In the genomic region with DNA sequence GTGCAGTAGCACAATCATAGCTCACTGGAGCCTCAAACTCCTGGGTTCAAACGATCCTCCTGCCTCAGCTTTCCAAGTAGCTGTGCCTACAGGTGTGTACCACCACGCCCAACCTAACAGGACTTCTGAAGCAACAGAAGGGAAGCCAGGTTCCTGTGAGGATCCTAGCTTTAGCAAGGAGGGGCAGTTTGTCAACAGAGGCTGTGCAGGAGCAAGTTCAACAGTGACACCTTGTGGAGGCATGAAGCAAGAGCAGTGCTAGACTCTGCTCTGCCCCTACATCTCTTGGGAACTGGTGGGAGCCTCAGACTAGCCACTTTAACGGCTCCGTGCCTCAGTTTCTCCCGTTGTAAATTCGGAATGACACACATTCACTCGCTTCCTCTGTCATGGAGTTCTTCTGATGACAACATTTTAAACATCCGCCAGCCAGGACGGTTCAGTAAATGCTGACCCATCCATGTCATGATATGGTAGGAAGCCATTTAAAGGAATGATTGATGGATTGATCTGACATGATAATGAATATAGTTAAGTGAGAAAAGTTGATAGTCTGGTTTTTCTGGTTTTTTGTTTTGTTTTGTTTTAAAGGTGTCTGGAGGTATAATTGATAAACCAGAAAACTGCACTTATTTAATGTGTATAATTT, we compare ENCODE assay signal across 1 cellular context.
TF ChIP-seq lines count a peak whose summit lies in the region.

No MANE protein-coding gene starts in this region.

TF ChIP-seq in HepG2, 621 proteins besides CTCF, POLR2A, EP300 and RAD21 (continued from another document and continues in another):
- TF ChIP-seq GATA4 (IDR thresholded peaks at IDR 0.05; ENCODE audit: borderline replicate concordance, low read depth) = no peak
- no peak for TF ChIP-seq YY1 (IDR thresholded peaks at IDR 0.05; ENCODE audit: insufficient read depth, insufficient replicate concordance, low read depth, low read length)
- TF ChIP-seq NR2F2 (IDR thresholded peaks at IDR 0.05; ENCODE audit: borderline replicate concordance, low read depth) = no peak
- no peak for TF ChIP-seq GATAD2A (CRISPR knock-in tag; IDR thresholded peaks at IDR 0.05)
- no peak for TF ChIP-seq SUZ12 (IDR thresholded peaks at IDR 0.05; ENCODE audit: low read depth, low read length)
- TF ChIP-seq, protein P1, sequence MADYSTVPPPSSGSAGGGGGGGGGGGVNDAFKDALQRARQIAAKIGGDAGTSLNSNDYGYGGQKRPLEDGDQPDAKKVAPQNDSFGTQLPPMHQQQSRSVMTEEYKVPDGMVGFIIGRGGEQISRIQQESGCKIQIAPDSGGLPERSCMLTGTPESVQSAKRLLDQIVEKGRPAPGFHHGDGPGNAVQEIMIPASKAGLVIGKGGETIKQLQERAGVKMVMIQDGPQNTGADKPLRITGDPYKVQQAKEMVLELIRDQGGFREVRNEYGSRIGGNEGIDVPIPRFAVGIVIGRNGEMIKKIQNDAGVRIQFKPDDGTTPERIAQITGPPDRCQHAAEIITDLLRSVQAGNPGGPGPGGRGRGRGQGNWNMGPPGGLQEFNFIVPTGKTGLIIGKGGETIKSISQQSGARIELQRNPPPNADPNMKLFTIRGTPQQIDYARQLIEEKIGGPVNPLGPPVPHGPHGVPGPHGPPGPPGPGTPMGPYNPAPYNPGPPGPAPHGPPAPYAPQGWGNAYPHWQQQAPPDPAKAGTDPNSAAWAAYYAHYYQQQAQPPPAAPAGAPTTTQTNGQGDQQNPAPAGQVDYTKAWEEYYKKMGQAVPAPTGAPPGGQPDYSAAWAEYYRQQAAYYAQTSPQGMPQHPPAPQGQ (CRISPR knock-in tag; IDR thresholded peaks at IDR 0.05; ENCODE audit: borderline replicate concordance) = no peak
- TF ChIP-seq MTF2 (CRISPR knock-in tag; IDR thresholded peaks at IDR 0.05; ENCODE audit: borderline replicate concordance) = no peak
- TF ChIP-seq, protein P2, sequence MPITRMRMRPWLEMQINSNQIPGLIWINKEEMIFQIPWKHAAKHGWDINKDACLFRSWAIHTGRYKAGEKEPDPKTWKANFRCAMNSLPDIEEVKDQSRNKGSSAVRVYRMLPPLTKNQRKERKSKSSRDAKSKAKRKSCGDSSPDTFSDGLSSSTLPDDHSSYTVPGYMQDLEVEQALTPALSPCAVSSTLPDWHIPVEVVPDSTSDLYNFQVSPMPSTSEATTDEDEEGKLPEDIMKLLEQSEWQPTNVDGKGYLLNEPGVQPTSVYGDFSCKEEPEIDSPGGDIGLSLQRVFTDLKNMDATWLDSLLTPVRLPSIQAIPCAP (CRISPR knock-in tag; IDR thresholded peaks at IDR 0.05; ENCODE audit: low read depth) = 0 out of 2 replicates have a peak, but pooled peaks have one; percentile 40
- TF ChIP-seq TSC22D2 (CRISPR knock-in tag; IDR thresholded peaks at IDR 0.05; ENCODE audit: borderline replicate concordance) = no peak
- TF ChIP-seq ZNF274 (CRISPR knock-in tag; IDR thresholded peaks at IDR 0.05) = no peak
- TF ChIP-seq SRSF1 (optimal IDR thresholded peaks at IDR 0.05; ENCODE audit: low read depth, low read length) = no peak
- TF ChIP-seq, protein P3, sequence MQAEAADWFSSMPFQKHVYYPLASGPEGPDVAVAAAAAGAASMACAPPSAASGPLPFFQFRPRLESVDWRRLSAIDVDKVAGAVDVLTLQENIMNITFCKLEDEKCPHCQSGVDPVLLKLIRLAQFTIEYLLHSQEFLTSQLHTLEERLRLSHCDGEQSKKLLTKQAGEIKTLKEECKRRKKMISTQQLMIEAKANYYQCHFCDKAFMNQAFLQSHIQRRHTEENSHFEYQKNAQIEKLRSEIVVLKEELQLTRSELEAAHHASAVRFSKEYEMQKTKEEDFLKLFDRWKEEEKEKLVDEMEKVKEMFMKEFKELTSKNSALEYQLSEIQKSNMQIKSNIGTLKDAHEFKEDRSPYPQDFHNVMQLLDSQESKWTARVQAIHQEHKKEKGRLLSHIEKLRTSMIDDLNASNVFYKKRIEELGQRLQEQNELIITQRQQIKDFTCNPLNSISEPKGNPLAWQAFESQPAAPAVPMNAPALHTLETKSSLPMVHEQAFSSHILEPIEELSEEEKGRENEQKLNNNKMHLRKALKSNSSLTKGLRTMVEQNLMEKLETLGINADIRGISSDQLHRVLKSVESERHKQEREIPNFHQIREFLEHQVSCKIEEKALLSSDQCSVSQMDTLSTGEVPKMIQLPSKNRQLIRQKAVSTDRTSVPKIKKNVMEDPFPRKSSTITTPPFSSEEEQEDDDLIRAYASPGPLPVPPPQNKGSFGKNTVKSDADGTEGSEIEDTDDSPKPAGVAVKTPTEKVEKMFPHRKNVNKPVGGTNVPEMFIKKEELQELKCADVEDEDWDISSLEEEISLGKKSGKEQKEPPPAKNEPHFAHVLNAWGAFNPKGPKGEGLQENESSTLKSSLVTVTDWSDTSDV (CRISPR knock-in tag; IDR thresholded peaks at IDR 0.05) = no peak
- TF ChIP-seq NR1H2 (CRISPR knock-in tag; IDR thresholded peaks at IDR 0.05; ENCODE audit: borderline replicate concordance, low read depth) = no peak
- TF ChIP-seq YEATS4 (CRISPR knock-in tag; IDR thresholded peaks at IDR 0.05; ENCODE audit: borderline replicate concordance) = no peak
- no peak for TF ChIP-seq BHLHE40 (IDR thresholded peaks at IDR 0.05; ENCODE audit: low read length)
- TF ChIP-seq ZFP37 (CRISPR knock-in tag; IDR thresholded peaks at IDR 0.05; ENCODE audit: borderline replicate concordance) = no peak
- no peak for TF ChIP-seq ONECUT2 (CRISPR knock-in tag; IDR thresholded peaks at IDR 0.05)
- TF ChIP-seq FOXP1 (IDR thresholded peaks at IDR 0.05) = no peak
- TF ChIP-seq FOXP1 (CRISPR knock-in tag; IDR thresholded peaks at IDR 0.05) = no peak
- TF ChIP-seq, protein P4, sequence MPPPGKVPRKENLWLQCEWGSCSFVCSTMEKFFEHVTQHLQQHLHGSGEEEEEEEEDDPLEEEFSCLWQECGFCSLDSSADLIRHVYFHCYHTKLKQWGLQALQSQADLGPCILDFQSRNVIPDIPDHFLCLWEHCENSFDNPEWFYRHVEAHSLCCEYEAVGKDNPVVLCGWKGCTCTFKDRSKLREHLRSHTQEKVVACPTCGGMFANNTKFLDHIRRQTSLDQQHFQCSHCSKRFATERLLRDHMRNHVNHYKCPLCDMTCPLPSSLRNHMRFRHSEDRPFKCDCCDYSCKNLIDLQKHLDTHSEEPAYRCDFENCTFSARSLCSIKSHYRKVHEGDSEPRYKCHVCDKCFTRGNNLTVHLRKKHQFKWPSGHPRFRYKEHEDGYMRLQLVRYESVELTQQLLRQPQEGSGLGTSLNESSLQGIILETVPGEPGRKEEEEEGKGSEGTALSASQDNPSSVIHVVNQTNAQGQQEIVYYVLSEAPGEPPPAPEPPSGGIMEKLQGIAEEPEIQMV (CRISPR knock-in tag; IDR thresholded peaks at IDR 0.05; ENCODE audit: low read depth) = no peak
- TF ChIP-seq, protein P5, sequence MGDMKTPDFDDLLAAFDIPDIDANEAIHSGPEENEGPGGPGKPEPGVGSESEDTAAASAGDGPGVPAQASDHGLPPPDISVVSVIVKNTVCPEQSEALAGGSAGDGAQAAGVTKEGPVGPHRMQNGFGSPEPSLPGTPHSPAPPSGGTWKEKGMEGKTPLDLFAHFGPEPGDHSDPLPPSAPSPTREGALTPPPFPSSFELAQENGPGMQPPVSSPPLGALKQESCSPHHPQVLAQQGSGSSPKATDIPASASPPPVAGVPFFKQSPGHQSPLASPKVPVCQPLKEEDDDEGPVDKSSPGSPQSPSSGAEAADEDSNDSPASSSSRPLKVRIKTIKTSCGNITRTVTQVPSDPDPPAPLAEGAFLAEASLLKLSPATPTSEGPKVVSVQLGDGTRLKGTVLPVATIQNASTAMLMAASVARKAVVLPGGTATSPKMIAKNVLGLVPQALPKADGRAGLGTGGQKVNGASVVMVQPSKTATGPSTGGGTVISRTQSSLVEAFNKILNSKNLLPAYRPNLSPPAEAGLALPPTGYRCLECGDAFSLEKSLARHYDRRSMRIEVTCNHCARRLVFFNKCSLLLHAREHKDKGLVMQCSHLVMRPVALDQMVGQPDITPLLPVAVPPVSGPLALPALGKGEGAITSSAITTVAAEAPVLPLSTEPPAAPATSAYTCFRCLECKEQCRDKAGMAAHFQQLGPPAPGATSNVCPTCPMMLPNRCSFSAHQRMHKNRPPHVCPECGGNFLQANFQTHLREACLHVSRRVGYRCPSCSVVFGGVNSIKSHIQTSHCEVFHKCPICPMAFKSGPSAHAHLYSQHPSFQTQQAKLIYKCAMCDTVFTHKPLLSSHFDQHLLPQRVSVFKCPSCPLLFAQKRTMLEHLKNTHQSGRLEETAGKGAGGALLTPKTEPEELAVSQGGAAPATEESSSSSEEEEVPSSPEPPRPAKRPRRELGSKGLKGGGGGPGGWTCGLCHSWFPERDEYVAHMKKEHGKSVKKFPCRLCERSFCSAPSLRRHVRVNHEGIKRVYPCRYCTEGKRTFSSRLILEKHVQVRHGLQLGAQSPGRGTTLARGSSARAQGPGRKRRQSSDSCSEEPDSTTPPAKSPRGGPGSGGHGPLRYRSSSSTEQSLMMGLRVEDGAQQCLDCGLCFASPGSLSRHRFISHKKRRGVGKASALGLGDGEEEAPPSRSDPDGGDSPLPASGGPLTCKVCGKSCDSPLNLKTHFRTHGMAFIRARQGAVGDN (CRISPR knock-in tag; IDR thresholded peaks at IDR 0.05) = no peak
- no peak for TF ChIP-seq ISX (CRISPR knock-in tag; conservative IDR thresholded peaks at IDR 0.05)
- no peak for TF ChIP-seq WIZ (CRISPR knock-in tag; IDR thresholded peaks at IDR 0.05)
- no peak for TF ChIP-seq ZNF17 (CRISPR knock-in tag; IDR thresholded peaks at IDR 0.05)
- TF ChIP-seq HMG20B (CRISPR knock-in tag; conservative IDR thresholded peaks at IDR 0.05) = no peak
- TF ChIP-seq, protein P6, sequence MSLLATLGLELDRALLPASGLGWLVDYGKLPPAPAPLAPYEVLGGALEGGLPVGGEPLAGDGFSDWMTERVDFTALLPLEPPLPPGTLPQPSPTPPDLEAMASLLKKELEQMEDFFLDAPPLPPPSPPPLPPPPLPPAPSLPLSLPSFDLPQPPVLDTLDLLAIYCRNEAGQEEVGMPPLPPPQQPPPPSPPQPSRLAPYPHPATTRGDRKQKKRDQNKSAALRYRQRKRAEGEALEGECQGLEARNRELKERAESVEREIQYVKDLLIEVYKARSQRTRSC (CRISPR knock-in tag; IDR thresholded peaks at IDR 0.05; ENCODE audit: low read depth) = no peak
- no peak for TF ChIP-seq ZNF766 (CRISPR knock-in tag; IDR thresholded peaks at IDR 0.05; ENCODE audit: borderline replicate concordance)
- no peak for TF ChIP-seq ASH2L (IDR thresholded peaks at IDR 0.05; ENCODE audit: insufficient read length, low read depth, low read length)
- TF ChIP-seq ZNF382 (CRISPR knock-in tag; IDR thresholded peaks at IDR 0.05; ENCODE audit: borderline replicate concordance) = no peak
- no peak for TF ChIP-seq CEBPB (IDR thresholded peaks at IDR 0.05; ENCODE audit: borderline replicate concordance, low read depth, low read length)
- TF ChIP-seq, protein P7, sequence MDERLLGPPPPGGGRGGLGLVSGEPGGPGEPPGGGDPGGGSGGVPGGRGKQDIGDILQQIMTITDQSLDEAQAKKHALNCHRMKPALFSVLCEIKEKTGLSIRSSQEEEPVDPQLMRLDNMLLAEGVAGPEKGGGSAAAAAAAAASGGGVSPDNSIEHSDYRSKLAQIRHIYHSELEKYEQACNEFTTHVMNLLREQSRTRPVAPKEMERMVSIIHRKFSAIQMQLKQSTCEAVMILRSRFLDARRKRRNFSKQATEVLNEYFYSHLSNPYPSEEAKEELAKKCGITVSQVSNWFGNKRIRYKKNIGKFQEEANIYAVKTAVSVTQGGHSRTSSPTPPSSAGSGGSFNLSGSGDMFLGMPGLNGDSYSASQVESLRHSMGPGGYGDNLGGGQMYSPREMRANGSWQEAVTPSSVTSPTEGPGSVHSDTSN (CRISPR knock-in tag; IDR thresholded peaks at IDR 0.05) = no peak
- TF ChIP-seq CC2D1A (CRISPR knock-in tag; IDR thresholded peaks at IDR 0.05) = no peak
- TF ChIP-seq, protein P8, sequence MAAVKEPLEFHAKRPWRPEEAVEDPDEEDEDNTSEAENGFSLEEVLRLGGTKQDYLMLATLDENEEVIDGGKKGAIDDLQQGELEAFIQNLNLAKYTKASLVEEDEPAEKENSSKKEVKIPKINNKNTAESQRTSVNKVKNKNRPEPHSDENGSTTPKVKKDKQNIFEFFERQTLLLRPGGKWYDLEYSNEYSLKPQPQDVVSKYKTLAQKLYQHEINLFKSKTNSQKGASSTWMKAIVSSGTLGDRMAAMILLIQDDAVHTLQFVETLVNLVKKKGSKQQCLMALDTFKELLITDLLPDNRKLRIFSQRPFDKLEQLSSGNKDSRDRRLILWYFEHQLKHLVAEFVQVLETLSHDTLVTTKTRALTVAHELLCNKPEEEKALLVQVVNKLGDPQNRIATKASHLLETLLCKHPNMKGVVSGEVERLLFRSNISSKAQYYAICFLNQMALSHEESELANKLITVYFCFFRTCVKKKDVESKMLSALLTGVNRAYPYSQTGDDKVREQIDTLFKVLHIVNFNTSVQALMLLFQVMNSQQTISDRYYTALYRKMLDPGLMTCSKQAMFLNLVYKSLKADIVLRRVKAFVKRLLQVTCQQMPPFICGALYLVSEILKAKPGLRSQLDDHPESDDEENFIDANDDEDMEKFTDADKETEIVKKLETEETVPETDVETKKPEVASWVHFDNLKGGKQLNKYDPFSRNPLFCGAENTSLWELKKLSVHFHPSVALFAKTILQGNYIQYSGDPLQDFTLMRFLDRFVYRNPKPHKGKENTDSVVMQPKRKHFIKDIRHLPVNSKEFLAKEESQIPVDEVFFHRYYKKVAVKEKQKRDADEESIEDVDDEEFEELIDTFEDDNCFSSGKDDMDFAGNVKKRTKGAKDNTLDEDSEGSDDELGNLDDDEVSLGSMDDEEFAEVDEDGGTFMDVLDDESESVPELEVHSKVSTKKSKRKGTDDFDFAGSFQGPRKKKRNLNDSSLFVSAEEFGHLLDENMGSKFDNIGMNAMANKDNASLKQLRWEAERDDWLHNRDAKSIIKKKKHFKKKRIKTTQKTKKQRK (IDR thresholded peaks at IDR 0.05; ENCODE audit: low read length) = no peak
- 0 out of 2 replicates have a peak, but pooled peaks have one; percentile 51 for TF ChIP-seq ZNF782 (CRISPR knock-in tag; IDR thresholded peaks at IDR 0.05; ENCODE audit: borderline replicate concordance)
- no peak for TF ChIP-seq ZNF136 (CRISPR knock-in tag; IDR thresholded peaks at IDR 0.05; ENCODE audit: low read depth)
- no peak for TF ChIP-seq NR3C1 (CRISPR knock-in tag; IDR thresholded peaks at IDR 0.05)
- TF ChIP-seq ZNF354B (CRISPR knock-in tag; IDR thresholded peaks at IDR 0.05) = no peak
- TF ChIP-seq ZNF614 (CRISPR knock-in tag; IDR thresholded peaks at IDR 0.05; ENCODE audit: borderline replicate concordance) = no peak
- TF ChIP-seq POLR2AphosphoS5 (IDR thresholded peaks at IDR 0.05; ENCODE audit: low read depth, low read length) = no peak
- no peak for TF ChIP-seq ZNF510 (CRISPR knock-in tag; IDR thresholded peaks at IDR 0.05; ENCODE audit: low read depth)
- no peak for TF ChIP-seq NFYC (CRISPR knock-in tag; IDR thresholded peaks at IDR 0.05)
- no peak for TF ChIP-seq POGZ (CRISPR knock-in tag; IDR thresholded peaks at IDR 0.05)
- TF ChIP-seq TCF12 (IDR thresholded peaks at IDR 0.05) = no peak
- no peak for TF ChIP-seq TCF12 (CRISPR knock-in tag; IDR thresholded peaks at IDR 0.05)
- TF ChIP-seq HNRNPK (IDR thresholded peaks at IDR 0.05; ENCODE audit: low read depth, low read length, poor library complexity, severe bottlenecking) = no peak
- TF ChIP-seq ZNF777 (CRISPR knock-in tag; IDR thresholded peaks at IDR 0.05) = no peak
- no peak for TF ChIP-seq HCFC1 (IDR thresholded peaks at IDR 0.05; ENCODE audit: low read depth, low read length)
- no peak for TF ChIP-seq ZNF775 (CRISPR knock-in tag; IDR thresholded peaks at IDR 0.05; ENCODE audit: borderline replicate concordance)
- TF ChIP-seq ZBTB7A (CRISPR knock-in tag; IDR thresholded peaks at IDR 0.05) = no peak
- no peak for TF ChIP-seq ZSCAN12 (CRISPR knock-in tag; IDR thresholded peaks at IDR 0.05)
